Comparison of ENCODE assay signal across 1 cellular context in genomic region chr11:73493838-73494598, GRCh38.
TF ChIP-seq lines count a peak whose summit lies in the region.

No MANE protein-coding gene starts in this region.

TF ChIP-seq in liver, 16 proteins besides CTCF, POLR2A, EP300 and RAD21 (continued from another document):
- TF ChIP-seq REST (IDR thresholded peaks at IDR 0.05) = no peak
- TF ChIP-seq ZBTB33 (IDR thresholded peaks at IDR 0.05) = no peak
- TF ChIP-seq ATF3 (IDR thresholded peaks at IDR 0.05) = peak; percentile 24
- peak; percentile 53 for TF ChIP-seq HNF4G (IDR thresholded peaks at IDR 0.05)
- peak; percentile 38 for TF ChIP-seq FOXA2 (IDR thresholded peaks at IDR 0.05)
- no peak for TF ChIP-seq FOXA1 (IDR thresholded peaks at IDR 0.05)
- TF ChIP-seq YY1 (IDR thresholded peaks at IDR 0.05) = peak; percentile 34
TF ChIP-seq in liver: peak in this region for 8.
